In the genomic region with DNA sequence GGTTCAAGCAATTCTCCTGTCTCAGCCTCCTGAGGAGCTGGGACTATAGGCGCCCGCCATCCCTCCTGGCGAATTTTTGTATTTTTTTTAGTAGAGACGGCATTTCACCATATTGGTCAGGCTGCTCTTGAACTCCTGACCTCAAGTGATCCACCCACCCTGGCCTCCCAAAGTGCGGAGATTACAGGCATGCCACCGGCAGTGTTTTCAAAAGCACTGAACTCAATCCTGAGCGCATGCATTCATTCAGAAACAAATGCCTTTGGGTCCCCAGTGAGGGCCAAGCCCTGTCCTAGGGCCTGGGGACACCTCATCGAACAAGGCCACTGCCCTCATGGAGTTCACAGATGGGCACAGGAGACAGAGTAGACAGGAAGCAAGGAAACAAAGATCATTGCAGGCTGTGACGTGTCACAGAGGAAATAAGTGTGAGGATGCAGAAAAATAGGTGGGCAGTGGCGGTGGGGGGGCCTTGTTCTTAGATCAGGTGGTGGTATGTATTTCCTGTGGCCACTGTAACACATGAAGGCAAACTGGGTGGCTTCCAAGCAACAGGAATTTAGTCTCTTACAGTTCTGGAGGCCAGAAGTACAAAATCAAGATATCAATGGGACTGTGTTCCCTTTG, we compare ENCODE assay signal across 1 cellular context.
TF ChIP-seq lines count a peak whose summit lies in the region.

No MANE protein-coding gene starts in this region.

TF ChIP-seq in HepG2, 621 proteins besides CTCF, POLR2A, EP300 and RAD21 (continued from another document and continues in another):
- TF ChIP-seq HNRNPK (IDR thresholded peaks at IDR 0.05; ENCODE audit: low read depth, low read length, poor library complexity, severe bottlenecking) (no peak), ZNF451 (CRISPR knock-in tag; IDR thresholded peaks at IDR 0.05) (no peak), ELF3 (CRISPR knock-in tag; IDR thresholded peaks at IDR 0.05) (0 out of 2 replicates have a peak, but pooled peaks have one; percentile 16), ZNF775 (CRISPR knock-in tag; IDR thresholded peaks at IDR 0.05; ENCODE audit: borderline replicate concordance) (no peak), SIX4 (CRISPR knock-in tag; IDR thresholded peaks at IDR 0.05) (no peak), ZNF432 (CRISPR knock-in tag; IDR thresholded peaks at IDR 0.05; ENCODE audit: borderline replicate concordance) (no peak), SOX5 (CRISPR knock-in tag; IDR thresholded peaks at IDR 0.05; ENCODE audit: borderline replicate concordance) (0 out of 2 replicates have a peak, but pooled peaks have one; percentile 18), RARA (CRISPR knock-in tag; IDR thresholded peaks at IDR 0.05) (peak; percentile 83), REXO4 (CRISPR knock-in tag; IDR thresholded peaks at IDR 0.05; ENCODE audit: borderline replicate concordance) (no peak), ZNF224 (CRISPR knock-in tag; IDR thresholded peaks at IDR 0.05) (no peak), ARNT2 (CRISPR knock-in tag; IDR thresholded peaks at IDR 0.05; ENCODE audit: low read depth) (no peak), XRCC5 (optimal IDR thresholded peaks at IDR 0.05; ENCODE audit: low read length) (peak; percentile 16), MZF1 (CRISPR knock-in tag; IDR thresholded peaks at IDR 0.05; ENCODE audit: borderline replicate concordance) (no peak), ZFP82 (CRISPR knock-in tag; IDR thresholded peaks at IDR 0.05; ENCODE audit: borderline replicate concordance) (no peak), SOX13 (IDR thresholded peaks at IDR 0.05) (no peak), SOX13 (CRISPR knock-in tag; conservative IDR thresholded peaks at IDR 0.05 in 1 of 2, IDR thresholded peaks at IDR 0.05 in 1 of 2) (no peak), PHF21A (CRISPR knock-in tag; IDR thresholded peaks at IDR 0.05) (peak; percentile 40; the same call in 1 of the 2 replicates), ZSCAN20 (CRISPR knock-in tag; IDR thresholded peaks at IDR 0.05; ENCODE audit: borderline replicate concordance) (no peak), DMAP1 (CRISPR knock-in tag; IDR thresholded peaks at IDR 0.05) (no peak), ZNF572 (CRISPR knock-in tag; IDR thresholded peaks at IDR 0.05) (no peak), SOX6 (IDR thresholded peaks at IDR 0.05) (no peak), SOX6 (CRISPR knock-in tag; IDR thresholded peaks at IDR 0.05) (peak; percentile 12; the same call in 1 of the 2 replicates), MTA3 (CRISPR knock-in tag; IDR thresholded peaks at IDR 0.05) (no peak), ZNF101 (CRISPR knock-in tag; IDR thresholded peaks at IDR 0.05; ENCODE audit: borderline replicate concordance, low read depth) (no peak), PTBP1 (IDR thresholded peaks at IDR 0.05; ENCODE audit: low read depth, low read length, poor library complexity, severe bottlenecking) (no peak), TARDBP (CRISPR knock-in tag; IDR thresholded peaks at IDR 0.05) (no peak; the same call in 1 of the 2 replicates), MLLT10 (CRISPR knock-in tag; IDR thresholded peaks at IDR 0.05) (no peak), HMG20A (CRISPR knock-in tag; IDR thresholded peaks at IDR 0.05; ENCODE audit: borderline replicate concordance) (peak; percentile 17; the same call in 1 of the 2 replicates), TMF1 (CRISPR knock-in tag; IDR thresholded peaks at IDR 0.05; ENCODE audit: low read depth) (no peak), RARG (CRISPR knock-in tag; IDR thresholded peaks at IDR 0.05; ENCODE audit: low read depth) (no peak), ZNF547 (CRISPR knock-in tag; IDR thresholded peaks at IDR 0.05) (no peak), FOXM1 (CRISPR knock-in tag; IDR thresholded peaks at IDR 0.05) (no peak), MBD4 (IDR thresholded peaks at IDR 0.05; ENCODE audit: borderline replicate concordance, low read length) (no peak), FOSL2 (CRISPR knock-in tag; IDR thresholded peaks at IDR 0.05) (0 out of 2 replicates have a peak, but pooled peaks have one; percentile 7), ZEB1 (IDR thresholded peaks at IDR 0.05; ENCODE audit: insufficient replicate concordance, low read depth) (no peak), RBAK (CRISPR knock-in tag; IDR thresholded peaks at IDR 0.05) (no peak), ZSCAN9 (CRISPR knock-in tag; IDR thresholded peaks at IDR 0.05; ENCODE audit: borderline replicate concordance) (no peak), PAF1 (CRISPR knock-in tag; IDR thresholded peaks at IDR 0.05) (no peak), ONECUT2 (CRISPR knock-in tag; IDR thresholded peaks at IDR 0.05) (no peak), ZBTB21 (CRISPR knock-in tag; IDR thresholded peaks at IDR 0.05) (0 out of 2 replicates have a peak, but pooled peaks have one; percentile 20), ZNF747 (CRISPR knock-in tag; IDR thresholded peaks at IDR 0.05; ENCODE audit: borderline replicate concordance) (no peak), PRMT3 (CRISPR knock-in tag; IDR thresholded peaks at IDR 0.05; ENCODE audit: borderline replicate concordance, low read depth) (no peak), NR2F6 (IDR thresholded peaks at IDR 0.05) (no peak), NR2F6 (CRISPR knock-in tag; IDR thresholded peaks at IDR 0.05) (0 out of 2 replicates have a peak, but pooled peaks have one; percentile 17), SAP130 (CRISPR knock-in tag; IDR thresholded peaks at IDR 0.05; ENCODE audit: low read depth) (no peak; the same call in 1 of the 2 replicates), NCOR1 (IDR thresholded peaks at IDR 0.05; ENCODE audit: borderline replicate concordance, low read length) (peak; percentile 16; the same call in 1 of the 2 replicates), ATRX (CRISPR knock-in tag; IDR thresholded peaks at IDR 0.05; ENCODE audit: borderline replicate concordance) (no peak), ZNF326 (CRISPR knock-in tag; IDR thresholded peaks at IDR 0.05; ENCODE audit: borderline replicate concordance) (no peak), NFATC3 (CRISPR knock-in tag; IDR thresholded peaks at IDR 0.05) (no peak), MEIS1 (CRISPR knock-in tag; IDR thresholded peaks at IDR 0.05; ENCODE audit: borderline replicate concordance) (no peak), CHD2 (IDR thresholded peaks at IDR 0.05; ENCODE audit: low read depth, low read length) (0 out of 2 replicates have a peak, but pooled peaks have one; percentile 26), TCF12 (IDR thresholded peaks at IDR 0.05) (no peak), TCF12 (CRISPR knock-in tag; IDR thresholded peaks at IDR 0.05) (no peak), ZNF263 (CRISPR knock-in tag; IDR thresholded peaks at IDR 0.05) (no peak), TSC22D2 (CRISPR knock-in tag; IDR thresholded peaks at IDR 0.05; ENCODE audit: borderline replicate concordance) (no peak)
- TF ChIP-seq, protein P1, sequence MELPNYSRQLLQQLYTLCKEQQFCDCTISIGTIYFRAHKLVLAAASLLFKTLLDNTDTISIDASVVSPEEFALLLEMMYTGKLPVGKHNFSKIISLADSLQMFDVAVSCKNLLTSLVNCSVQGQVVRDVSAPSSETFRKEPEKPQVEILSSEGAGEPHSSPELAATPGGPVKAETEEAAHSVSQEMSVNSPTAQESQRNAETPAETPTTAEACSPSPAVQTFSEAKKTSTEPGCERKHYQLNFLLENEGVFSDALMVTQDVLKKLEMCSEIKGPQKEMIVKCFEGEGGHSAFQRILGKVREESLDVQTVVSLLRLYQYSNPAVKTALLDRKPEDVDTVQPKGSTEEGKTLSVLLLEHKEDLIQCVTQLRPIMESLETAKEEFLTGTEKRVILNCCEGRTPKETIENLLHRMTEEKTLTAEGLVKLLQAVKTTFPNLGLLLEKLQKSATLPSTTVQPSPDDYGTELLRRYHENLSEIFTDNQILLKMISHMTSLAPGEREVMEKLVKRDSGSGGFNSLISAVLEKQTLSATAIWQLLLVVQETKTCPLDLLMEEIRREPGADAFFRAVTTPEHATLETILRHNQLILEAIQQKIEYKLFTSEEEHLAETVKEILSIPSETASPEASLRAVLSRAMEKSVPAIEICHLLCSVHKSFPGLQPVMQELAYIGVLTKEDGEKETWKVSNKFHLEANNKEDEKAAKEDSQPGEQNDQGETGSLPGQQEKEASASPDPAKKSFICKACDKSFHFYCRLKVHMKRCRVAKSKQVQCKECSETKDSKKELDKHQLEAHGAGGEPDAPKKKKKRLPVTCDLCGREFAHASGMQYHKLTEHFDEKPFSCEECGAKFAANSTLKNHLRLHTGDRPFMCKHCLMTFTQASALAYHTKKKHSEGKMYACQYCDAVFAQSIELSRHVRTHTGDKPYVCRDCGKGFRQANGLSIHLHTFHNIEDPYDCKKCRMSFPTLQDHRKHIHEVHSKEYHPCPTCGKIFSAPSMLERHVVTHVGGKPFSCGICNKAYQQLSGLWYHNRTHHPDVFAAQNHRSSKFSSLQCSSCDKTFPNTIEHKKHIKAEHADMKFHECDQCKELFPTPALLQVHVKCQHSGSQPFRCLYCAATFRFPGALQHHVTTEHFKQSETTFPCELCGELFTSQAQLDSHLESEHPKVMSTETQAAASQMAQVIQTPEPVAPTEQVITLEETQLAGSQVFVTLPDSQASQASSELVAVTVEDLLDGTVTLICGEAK (IDR thresholded peaks at IDR 0.05) = no peak
- TF ChIP-seq, protein P1 (CRISPR knock-in tag; IDR thresholded peaks at IDR 0.05) = 0 out of 2 replicates have a peak, but pooled peaks have one; percentile 26
- TF ChIP-seq, protein P2, sequence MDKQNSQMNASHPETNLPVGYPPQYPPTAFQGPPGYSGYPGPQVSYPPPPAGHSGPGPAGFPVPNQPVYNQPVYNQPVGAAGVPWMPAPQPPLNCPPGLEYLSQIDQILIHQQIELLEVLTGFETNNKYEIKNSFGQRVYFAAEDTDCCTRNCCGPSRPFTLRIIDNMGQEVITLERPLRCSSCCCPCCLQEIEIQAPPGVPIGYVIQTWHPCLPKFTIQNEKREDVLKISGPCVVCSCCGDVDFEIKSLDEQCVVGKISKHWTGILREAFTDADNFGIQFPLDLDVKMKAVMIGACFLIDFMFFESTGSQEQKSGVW (CRISPR knock-in tag; IDR thresholded peaks at IDR 0.05; ENCODE audit: borderline replicate concordance) = no peak
- TF ChIP-seq, protein P3, sequence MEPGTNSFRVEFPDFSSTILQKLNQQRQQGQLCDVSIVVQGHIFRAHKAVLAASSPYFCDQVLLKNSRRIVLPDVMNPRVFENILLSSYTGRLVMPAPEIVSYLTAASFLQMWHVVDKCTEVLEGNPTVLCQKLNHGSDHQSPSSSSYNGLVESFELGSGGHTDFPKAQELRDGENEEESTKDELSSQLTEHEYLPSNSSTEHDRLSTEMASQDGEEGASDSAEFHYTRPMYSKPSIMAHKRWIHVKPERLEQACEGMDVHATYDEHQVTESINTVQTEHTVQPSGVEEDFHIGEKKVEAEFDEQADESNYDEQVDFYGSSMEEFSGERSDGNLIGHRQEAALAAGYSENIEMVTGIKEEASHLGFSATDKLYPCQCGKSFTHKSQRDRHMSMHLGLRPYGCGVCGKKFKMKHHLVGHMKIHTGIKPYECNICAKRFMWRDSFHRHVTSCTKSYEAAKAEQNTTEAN (CRISPR knock-in tag; conservative IDR thresholded peaks at IDR 0.05) = no peak
- TF ChIP-seq, protein P4, sequence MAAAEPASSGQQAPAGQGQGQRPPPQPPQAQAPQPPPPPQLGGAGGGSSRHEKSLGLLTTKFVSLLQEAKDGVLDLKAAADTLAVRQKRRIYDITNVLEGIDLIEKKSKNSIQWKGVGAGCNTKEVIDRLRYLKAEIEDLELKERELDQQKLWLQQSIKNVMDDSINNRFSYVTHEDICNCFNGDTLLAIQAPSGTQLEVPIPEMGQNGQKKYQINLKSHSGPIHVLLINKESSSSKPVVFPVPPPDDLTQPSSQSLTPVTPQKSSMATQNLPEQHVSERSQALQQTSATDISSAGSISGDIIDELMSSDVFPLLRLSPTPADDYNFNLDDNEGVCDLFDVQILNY (CRISPR knock-in tag; conservative IDR thresholded peaks at IDR 0.05) = no peak
- TF ChIP-seq, protein P5, sequence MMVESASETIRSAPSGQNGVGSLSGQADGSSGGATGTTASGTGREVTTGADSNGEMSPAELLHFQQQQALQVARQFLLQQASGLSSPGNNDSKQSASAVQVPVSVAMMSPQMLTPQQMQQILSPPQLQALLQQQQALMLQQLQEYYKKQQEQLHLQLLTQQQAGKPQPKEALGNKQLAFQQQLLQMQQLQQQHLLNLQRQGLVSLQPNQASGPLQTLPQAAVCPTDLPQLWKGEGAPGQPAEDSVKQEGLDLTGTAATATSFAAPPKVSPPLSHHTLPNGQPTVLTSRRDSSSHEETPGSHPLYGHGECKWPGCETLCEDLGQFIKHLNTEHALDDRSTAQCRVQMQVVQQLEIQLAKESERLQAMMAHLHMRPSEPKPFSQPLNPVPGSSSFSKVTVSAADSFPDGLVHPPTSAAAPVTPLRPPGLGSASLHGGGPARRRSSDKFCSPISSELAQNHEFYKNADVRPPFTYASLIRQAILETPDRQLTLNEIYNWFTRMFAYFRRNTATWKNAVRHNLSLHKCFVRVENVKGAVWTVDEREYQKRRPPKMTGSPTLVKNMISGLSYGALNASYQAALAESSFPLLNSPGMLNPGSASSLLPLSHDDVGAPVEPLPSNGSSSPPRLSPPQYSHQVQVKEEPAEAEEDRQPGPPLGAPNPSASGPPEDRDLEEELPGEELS (CRISPR knock-in tag; IDR thresholded peaks at IDR 0.05) = 0 out of 2 replicates have a peak, but pooled peaks have one; percentile 11
- TF ChIP-seq, protein P6, sequence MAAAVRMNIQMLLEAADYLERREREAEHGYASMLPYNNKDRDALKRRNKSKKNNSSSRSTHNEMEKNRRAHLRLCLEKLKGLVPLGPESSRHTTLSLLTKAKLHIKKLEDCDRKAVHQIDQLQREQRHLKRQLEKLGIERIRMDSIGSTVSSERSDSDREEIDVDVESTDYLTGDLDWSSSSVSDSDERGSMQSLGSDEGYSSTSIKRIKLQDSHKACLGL (CRISPR knock-in tag; IDR thresholded peaks at IDR 0.05) = no peak
